In the genomic region with DNA sequence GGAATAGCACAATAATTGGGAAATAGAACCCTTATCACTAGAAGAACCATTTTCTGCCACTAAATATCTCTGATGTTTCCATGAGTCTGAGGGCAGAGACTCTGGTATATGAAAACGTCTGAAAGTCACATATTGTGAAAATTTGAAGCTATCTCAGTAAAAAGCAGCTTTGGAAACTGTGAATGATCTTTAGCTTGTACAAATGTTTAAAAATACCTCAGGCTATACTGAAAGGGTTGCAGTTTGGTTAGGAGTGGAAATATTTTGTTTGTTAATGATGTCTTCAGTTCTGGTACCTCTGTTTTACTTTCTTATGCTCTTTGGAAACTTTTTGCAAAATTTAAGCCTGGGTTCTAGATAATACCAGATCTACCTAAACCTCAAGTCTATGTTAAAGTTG, we compare ENCODE assay signal across 18 cellular contexts.
"Had no signal": no experiment of that assay in that cellular context is flagged by ENCODE, and none has a peak within 500 bp of the region (broad histone marks: within the 10 kb centered on the region; RNA-seq: fewer than 3 reads in every experiment).

No MANE protein-coding gene starts in this region.

- H3K4me1 ChIP-seq: foreskin keratinocyte, pancreas had no signal

- DNase-seq: activated CD4-positive, CD25-positive, alpha-beta regulatory T cell treated with anti-CD3 and anti-CD28 coated beads, Interleukin-2, amount 50 U/mL, for 72 hours; activated effector memory CD4-positive, alpha-beta T cell treated with anti-CD3 and anti-CD28 coated beads, Interleukin-2, amount 50 U/mL, for 16 hours; activated T-cell treated with anti-CD3 and anti-CD28 coated beads, Interleukin-2, amount 50 U/mL, for 48 hours; amygdala; brain microvascular endothelial cell; cortex of kidney; effector memory CD8-positive, alpha-beta T cell; foreskin keratinocyte; heart left ventricle; immature natural killer cell; mesenchymal stem cell; naive thymus-derived CD8-positive, alpha-beta T cell; pancreas; sigmoid colon; stimulated activated CD4-positive, alpha-beta T cell treated with anti-CD3 and anti-CD28 coated beads, Interleukin-1b, Interleukin-23, amount 100 ng/mL, for 48 hours; T-helper 9 cell; thyroid gland had no signal

- H3K4me3 ChIP-seq: heart left ventricle, pancreas, sigmoid colon, thyroid gland had no signal

- H3K9me3 ChIP-seq: heart left ventricle, pancreas, sigmoid colon, thyroid gland had no signal

- H3K36me3 ChIP-seq: brain microvascular endothelial cell, heart left ventricle, pancreas, sigmoid colon, thyroid gland had no signal

- ATAC-seq: activated naive CD4-positive, alpha-beta T cell treated with anti-CD3 and anti-CD28 coated beads, Interleukin-2, amount 50 U/mL, for 72 hours; effector memory CD8-positive, alpha-beta T cell; foreskin keratinocyte; heart left ventricle; naive thymus-derived CD8-positive, alpha-beta T cell; pancreas had no signal

- H3K27ac ChIP-seq: brain microvascular endothelial cell, foreskin keratinocyte, heart left ventricle, pancreas, sigmoid colon, thyroid gland had no signal

- H3K27me3 ChIP-seq: brain microvascular endothelial cell, foreskin keratinocyte, heart left ventricle, pancreas, sigmoid colon, thyroid gland had no signal
